In the genomic region with DNA sequence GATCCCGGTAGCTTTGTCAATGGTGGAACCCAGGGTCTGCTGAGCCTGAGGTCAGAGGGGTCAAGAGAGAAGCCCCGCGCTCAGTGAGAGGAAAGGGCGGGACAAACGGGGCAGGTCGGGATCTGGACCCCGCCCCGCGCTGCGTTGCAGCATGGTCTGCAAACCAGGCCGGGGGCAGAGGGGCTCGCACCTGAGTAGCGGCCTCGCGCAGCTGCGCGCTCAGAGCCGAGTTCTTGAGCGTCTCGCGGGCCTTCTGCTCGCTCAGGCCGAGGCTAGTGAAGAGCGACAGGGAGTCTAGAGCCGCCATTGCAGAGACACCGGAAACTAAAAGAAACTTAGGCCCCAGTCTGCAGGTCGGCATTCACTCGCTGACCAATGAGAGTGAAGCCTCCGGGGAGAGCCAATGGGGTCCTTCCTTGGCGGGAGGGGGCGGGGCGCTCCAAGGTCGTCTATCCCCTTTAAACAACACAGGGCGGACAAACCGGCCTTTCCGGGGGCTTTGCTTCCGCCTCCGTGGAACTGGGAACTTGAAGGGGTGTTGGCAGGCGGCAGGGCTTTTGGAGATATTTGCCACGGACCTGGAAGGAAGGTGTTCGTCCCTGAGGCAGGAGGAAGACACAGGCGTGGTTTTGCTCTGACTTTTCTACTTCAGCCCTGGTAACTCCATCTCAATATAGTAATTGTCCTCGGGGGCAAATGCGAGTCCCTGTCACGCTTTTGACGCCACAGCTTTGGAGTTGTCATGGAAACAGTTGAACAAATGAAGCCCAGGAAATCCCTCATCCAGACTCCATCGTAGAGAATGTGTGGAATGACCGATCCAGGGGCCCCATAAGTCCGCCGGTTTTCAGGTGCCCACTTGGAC, we compare ENCODE assay signal across 8 cellular contexts. TPM values are rescaled to one million over a fixed set of nuclear protein-coding genes. Genes with fewer than 3 reads are reported as not detected.
DNase-seq lines count a peak whose midpoint lies in the region; ATAC-seq and TF ChIP-seq lines count a peak whose summit lies in the region.

Gene QARS1 (minus strand): TSS at position 331 of the 865 bp plus-strand sequence. CDS start 24 bp downstream, at position 307.

- H3K4me3 Mint-ChIP-seq in activated T-helper 17 cell treated with anti-CD3 and anti-CD28 coated beads, Interleukin-2, amount 50 U/mL, for 72 hours: peak within 1 kb of the TSS; percentile 95
- H3K4me3 Mint-ChIP-seq in naive thymus-derived CD8-positive, alpha-beta T cell: peak within 1 kb of the TSS; percentile 90 to 99 (median 96)
- H3K4me3 Mint-ChIP-seq in stimulated activated naive B cell treated with anti-CD40 and anti-IgM and Interleukin-4, amounts not matched to agents 10 μg/mL and 1 μg/mL and 100 μg/mL, for 72 hours: peak within 1 kb of the TSS; percentile 92 to 93

- H3K9me3 ChIP-seq in RWPE2 (ENCODE audit: severe bottlenecking) (no peaks in the 10 kb centered on the region), fibroblast of lung (ENCODE audit: control insufficient read depth, insufficient read depth, low read depth, low read length) (no peaks in the 10 kb centered on the region)

- H3K27ac ChIP-seq in RWPE2 (ENCODE audit: poor library complexity, severe bottlenecking): peak within 1 kb of the TSS; percentile 37
- H3K27ac ChIP-seq in fibroblast of lung (ENCODE audit: insufficient read depth, low read length): peak within 1 kb of the TSS; percentile 88

- H3K4me3 ChIP-seq in LNCaP clone FGC (ENCODE audit: low read depth, low read length) (peak within 1 kb of the TSS; percentile 94), RWPE2 (ENCODE audit: severe bottlenecking) (peak within 1 kb of the TSS; percentile 51), fibroblast of lung (replicated peaks in 1 of 4; ENCODE audit: control extremely low read depth in 1 of 4, insufficient read depth in 1 of 4, low read depth in 3 of 4, low read length in 4 of 4) (peak within 1 kb of the TSS; percentile 75 to 89 (median 76))

- TF ChIP-seq CTCF in LNCaP clone FGC (IDR thresholded peaks at IDR 0.05; ENCODE audit: control insufficient read depth, extremely low read depth, insufficient read depth) (no peak), RWPE2 (IDR thresholded peaks at IDR 0.05; ENCODE audit: poor library complexity, severe bottlenecking) (no peak), fibroblast of lung (conservative IDR thresholded peaks at IDR 0.05 in 1 of 2, IDR thresholded peaks at IDR 0.05 in 1 of 2; ENCODE audit: low read depth in 1 of 2, low read length in 2 of 2) (no peak)

- H3K79me2 ChIP-seq in fibroblast of lung (ENCODE audit: control insufficient read depth, insufficient read depth, low read length): peaks cover 14% of the 10 kb centered on the region

- H3K36me3 Mint-ChIP-seq in activated T-helper 17 cell treated with anti-CD3 and anti-CD28 coated beads, Interleukin-2, amount 50 U/mL, for 72 hours (ENCODE audit: low read depth): peaks cover 44% of the 10 kb centered on the region
- H3K36me3 Mint-ChIP-seq in naive thymus-derived CD8-positive, alpha-beta T cell: peaks cover 0 to 40% (median 4%) of the 10 kb centered on the region in 3 donors
- H3K36me3 Mint-ChIP-seq in stimulated activated naive B cell treated with anti-CD40 and anti-IgM and Interleukin-4, amounts not matched to agents 10 μg/mL and 1 μg/mL and 100 μg/mL, for 72 hours: peaks cover 40 to 55% of the 10 kb centered on the region in 2 donors

- ATAC-seq in GM21825 (IDR thresholded peaks at IDR 0.05; ENCODE audit: unreplicated experiment) (peak; percentile 89), RWPE2 (ENCODE audit: low read depth) (peak; percentile 96)
- ATAC-seq in activated T-helper 17 cell treated with anti-CD3 and anti-CD28 coated beads, Interleukin-2, amount 50 U/mL, for 72 hours (replicated peaks): peak; percentile 99
- peak; percentile 98 to 99 for ATAC-seq in naive thymus-derived CD8-positive, alpha-beta T cell
- ATAC-seq in stimulated activated naive B cell treated with anti-CD40 and anti-IgM and Interleukin-4, amounts not matched to agents 10 μg/mL and 1 μg/mL and 100 μg/mL, for 72 hours (replicated peaks): peak; percentile 98 to 99

- H3K9me3 Mint-ChIP-seq in activated T-helper 17 cell treated with anti-CD3 and anti-CD28 coated beads, Interleukin-2, amount 50 U/mL, for 72 hours: no peaks in the 10 kb centered on the region
- no peaks in the 10 kb centered on the region for H3K9me3 Mint-ChIP-seq in naive thymus-derived CD8-positive, alpha-beta T cell
- H3K9me3 Mint-ChIP-seq in stimulated activated naive B cell treated with anti-CD40 and anti-IgM and Interleukin-4, amounts not matched to agents 10 μg/mL and 1 μg/mL and 100 μg/mL, for 72 hours: no peaks in the 10 kb centered on the region

- H3K4me2 ChIP-seq in fibroblast of lung (ENCODE audit: extremely low read depth, insufficient read depth, low read length): peak within 1 kb of the TSS; percentile 100

- POLR2A ChIA-PET in naive thymus-derived CD8-positive, alpha-beta T cell (lab: Charles Lee): interaction anchor here (0.6 to 8.6 kb wide), 10 partner anchors 9 to 241 kb away, joined by 3 to 92 read pairs (median 4); partner anchors contain the start of genes QRICH1, USP19 and WDR6

- peak within 1 kb of the TSS; percentile 89 for H2AFZ ChIP-seq in fibroblast of lung (ENCODE audit: low read length)

- no peaks in the 10 kb centered on the region for H4K20me1 ChIP-seq in fibroblast of lung (ENCODE audit: control insufficient read depth, extremely low read depth, insufficient read depth, low read length)

- no peaks in the 10 kb centered on the region for H3K27me3 Mint-ChIP-seq in activated T-helper 17 cell treated with anti-CD3 and anti-CD28 coated beads, Interleukin-2, amount 50 U/mL, for 72 hours
- no peaks in the 10 kb centered on the region for H3K27me3 Mint-ChIP-seq in naive thymus-derived CD8-positive, alpha-beta T cell
- no peaks in the 10 kb centered on the region for H3K27me3 Mint-ChIP-seq in stimulated activated naive B cell treated with anti-CD40 and anti-IgM and Interleukin-4, amounts not matched to agents 10 μg/mL and 1 μg/mL and 100 μg/mL, for 72 hours

- DNase-seq in DMS79 treated with DMSO at 0.1 percent for 48 hours (lab: John Stamatoyannopoulos, UW) (peak; percentile 55), LNCaP clone FGC (ENCODE audit: low read depth) (peak; percentile 80), RWPE2 (ENCODE audit: low spot score) (peak; percentile 91), fibroblast of lung (ENCODE audit: low read depth in 2 of 2) (peak; percentile 90)
- peak; percentile 79 to 95 (median 86) for DNase-seq in naive thymus-derived CD8-positive, alpha-beta T cell
- DNase-seq in stimulated activated naive B cell treated with anti-CD40 and anti-IgM and Interleukin-4, amounts not matched to agents 10 μg/mL and 1 μg/mL and 100 μg/mL, for 72 hours: peak; percentile 85

- H3K27ac Mint-ChIP-seq in activated T-helper 17 cell treated with anti-CD3 and anti-CD28 coated beads, Interleukin-2, amount 50 U/mL, for 72 hours: peak within 1 kb of the TSS; percentile 95
- H3K27ac Mint-ChIP-seq in naive thymus-derived CD8-positive, alpha-beta T cell: peak within 1 kb of the TSS; percentile 96 to 99 (median 98)
- peak within 1 kb of the TSS; percentile 93 for H3K27ac Mint-ChIP-seq in stimulated activated naive B cell treated with anti-CD40 and anti-IgM and Interleukin-4, amounts not matched to agents 10 μg/mL and 1 μg/mL and 100 μg/mL, for 72 hours

- H3K36me3 ChIP-seq in RWPE2 (ENCODE audit: low read depth) (peaks cover 50% of the 10 kb centered on the region), fibroblast of lung (ENCODE audit: control insufficient read depth, insufficient read depth, low read length) (peaks cover 32% of the 10 kb centered on the region)

- H3K4me1 Mint-ChIP-seq in activated T-helper 17 cell treated with anti-CD3 and anti-CD28 coated beads, Interleukin-2, amount 50 U/mL, for 72 hours: peaks cover 4% of the 10 kb centered on the region
- H3K4me1 Mint-ChIP-seq in naive thymus-derived CD8-positive, alpha-beta T cell: peaks cover 11 to 43% (median 33%) of the 10 kb centered on the region in 4 donors
- H3K4me1 Mint-ChIP-seq in stimulated activated naive B cell treated with anti-CD40 and anti-IgM and Interleukin-4, amounts not matched to agents 10 μg/mL and 1 μg/mL and 100 μg/mL, for 72 hours: peaks cover 20 to 28% of the 10 kb centered on the region in 2 donors

- no peaks in the 10 kb centered on the region for H3K27me3 ChIP-seq in RWPE2 (ENCODE audit: insufficient read depth, poor library complexity, severe bottlenecking)
- no peaks in the 10 kb centered on the region for H3K27me3 ChIP-seq in fibroblast of lung (ENCODE audit: control insufficient read depth, insufficient read depth, low read length)

- H3K4me1 ChIP-seq in RWPE2 (ENCODE audit: insufficient read depth, poor library complexity, severe bottlenecking): no peaks in the 10 kb centered on the region
- peaks cover 7% of the 10 kb centered on the region for H3K4me1 ChIP-seq in fibroblast of lung (ENCODE audit: control insufficient read depth, extremely low read depth, insufficient read depth, low read length)

- peak within 1 kb of the TSS; percentile 81 for H3K9ac ChIP-seq in fibroblast of lung (ENCODE audit: insufficient read depth, low read length)

RNA-seq across cellular contexts. Expression of gene QARS1, which starts in this region (rescaled TPM):
- total RNA-seq in activated T-helper 17 cell treated with anti-CD3 and anti-CD28 coated beads, Interleukin-2, amount 50 U/mL, for 72 hours: 100 to 1,000 TPM; 284 to 292 TPM
- 292 and 304 TPM in 2 replicates for total RNA-seq in fibroblast of lung
- 164 and 166 TPM in 2 replicates for polyA plus RNA-seq in fibroblast of lung
- 237 and 245 TPM in 2 replicates for polyA plus RNA-seq in fibroblast of lung (2012)
- 718 and 842 TPM in 2 replicates for polyA minus RNA-seq in fibroblast of lung (ENCODE audit: low replicate concordance)
- 100 to 1,000 TPM; 230 to 246 TPM for total RNA-seq in naive thymus-derived CD8-positive, alpha-beta T cell
- 100 to 1,000 TPM in 1 of 3 donors, 10 to 100 TPM in 2; 89.1 to 125 (median 94.8) TPM for polyA plus RNA-seq in naive thymus-derived CD8-positive, alpha-beta T cell

Comparison
In these comparisons a context has a peak if more than half of its experiments do, and no peak if none do; other contexts are left out.
1. Peak in every context shown above with its lines: DNase-seq, ATAC-seq, H3K4me3 ChIP-seq and H3K27ac ChIP-seq.